1 cellular context compared by ENCODE assay signal in genomic region chr18:7740815-7741214, GRCh38.
TF ChIP-seq lines count a peak whose summit lies in the region.

No MANE protein-coding gene starts in this region.

TF ChIP-seq in H1, 55 proteins besides CTCF, POLR2A, EP300 and RAD21:
- TF ChIP-seq KDM4A (IDR thresholded peaks at IDR 0.05; ENCODE audit: low read depth, low read length, severe bottlenecking): no peak
- no peak for TF ChIP-seq ATF2 (IDR thresholded peaks at IDR 0.05; ENCODE audit: low read length)
